24 cellular contexts compared by ENCODE assay signal in genomic region chr5:42929871-42930270, GRCh38.
"Had no signal": no experiment of that assay in that cellular context is flagged by ENCODE, and none has a peak within 500 bp of the region (broad histone marks: within the 10 kb centered on the region; RNA-seq: fewer than 3 reads in every experiment).

No MANE protein-coding gene starts in this region.

- ATAC-seq: activated CD4-positive, alpha-beta T cell treated with anti-CD3 and anti-CD28 coated beads for 36 hours; activated T-cell treated with anti-CD3 and anti-CD28 coated beads, Interleukin-2, amount 50 U/mL, for 72 hours; body of pancreas; effector memory CD8-positive, alpha-beta T cell; naive thymus-derived CD8-positive, alpha-beta T cell had no signal

- DNase-seq: activated B cell treated with CpG ODN at 0.5 μM for 24 hours; activated CD4-positive, alpha-beta T cell treated with anti-CD3 and anti-CD28 coated beads for 36 hours; activated CD4-positive, alpha-beta T cell treated with anti-CD3 and anti-CD28 coated beads, Interleukin-2, amount 50 U/mL, for 4 hours; activated effector memory CD4-positive, alpha-beta T cell treated with Interleukin-2 at 50 U/mL for 16 hours; activated naive CD4-positive, alpha-beta T cell treated with anti-CD3 and anti-CD28 coated beads, Interleukin-2, amount 10 ng/mL, durations not matched to agents 7 days and 5 days; activated T-cell treated with anti-CD3 and anti-CD28 coated beads, Interleukin-2, amount 50 U/mL, for 72 hours; body of pancreas; central memory CD4-positive, alpha-beta T cell; dorsolateral prefrontal cortex; effector memory CD8-positive, alpha-beta T cell; esophagus squamous epithelium; glutamatergic neuron; immature natural killer cell; left ventricle myocardium inferior; naive thymus-derived CD8-positive, alpha-beta T cell; stimulated activated CD4-positive, alpha-beta T cell treated with anti-CD3 and anti-CD28 coated beads, Interleukin-4, amount 100 ng/mL, for 24 hours; stimulated activated naive CD4-positive, alpha-beta T cell treated with Interleukin-2 at 50 U/mL for 16 hours; T-helper 9 cell had no signal

- H3K4me1 ChIP-seq: body of pancreas, left ventricle myocardium inferior, prostate gland, right atrium auricular region had no signal

- FAIRE-seq: colon, frontal cortex had no signal

- H3K27ac ChIP-seq: body of pancreas, dorsolateral prefrontal cortex, esophagus squamous epithelium, hepatocyte, left ventricle myocardium inferior, prostate gland, right atrium auricular region, thoracic aorta had no signal

- H3K9me3 ChIP-seq: prostate gland had no signal

- H3K36me3 ChIP-seq: esophagus squamous epithelium, left ventricle myocardium inferior, prostate gland, right atrium auricular region, thoracic aorta had no signal

- H3K27me3 ChIP-seq: body of pancreas, hepatocyte, right atrium auricular region had no signal

- H3K4me3 ChIP-seq: body of pancreas, dorsolateral prefrontal cortex, esophagus squamous epithelium, hepatocyte, left ventricle myocardium inferior, prostate gland, right atrium auricular region, thoracic aorta had no signal
